Comparison of ENCODE assay signal across 27 cellular contexts in genomic region chr9:13726746-13727145, GRCh38.
"Had no signal": no experiment of that assay in that cellular context is flagged by ENCODE, and none has a peak within 500 bp of the region (broad histone marks: within the 10 kb centered on the region; RNA-seq: fewer than 3 reads in every experiment).

No MANE protein-coding gene starts in this region.

- H3K4me1 ChIP-seq: SJSA1 had no signal

- H3K27me3 ChIP-seq: cardiac muscle cell, SJSA1 had no signal

- H3K27ac ChIP-seq: cardiac muscle cell, KMS-11, SJSA1 had no signal

- H3K36me3 ChIP-seq: cardiac muscle cell, SJSA1 had no signal

- DNase-seq: activated CD4-positive, alpha-beta T cell treated with anti-CD3 and anti-CD28 coated beads for 48 hours; activated CD4-positive, alpha-beta T cell treated with anti-CD3 and anti-CD28 coated beads, Interleukin-2, amount 50 U/mL, for 4 hours; activated CD4-positive, CD25-positive, alpha-beta regulatory T cell treated with anti-CD3 and anti-CD28 coated beads, Interleukin-2, amount 50 U/mL, for 72 hours; activated effector memory CD4-positive, alpha-beta T cell treated with anti-CD3 and anti-CD28 coated beads, Interleukin-2, amount 50 U/mL, for 16 hours; activated naive CD4-positive, alpha-beta T cell treated with Interleukin-2 at 50 U/mL for 16 hours; activated naive CD8-positive, alpha-beta T cell treated with anti-CD3 and anti-CD28 coated beads, Interleukin-2, amount 50 U/mL, for 24 hours; activated T-cell treated with anti-CD3 and anti-CD28 coated beads, Interleukin-2, amount 50 U/mL, for 4 hours; amniotic stem cell; NCI-H1092; NCI-H1417; NCI-H1930; NCI-H2107; NCI-H345; NCI-H510A; NCI-H526 treated with DMSO at 0.1 percent for 48 hours; NCI-H82; OCI-M1; RPMI8226; SHP77; SW 1271 had no signal

- H3K9me3 ChIP-seq: SJSA1 had no signal

- ATAC-seq: activated naive CD4-positive, alpha-beta T cell treated with anti-CD3 and anti-CD28 coated beads, Interleukin-2, amount 50 U/mL, for 72 hours; activated naive CD8-positive, alpha-beta T cell treated with anti-CD3 and anti-CD28 coated beads, Interleukin-2, amount 50 U/mL, for 24 hours; activated T-cell treated with anti-CD3 and anti-CD28 coated beads, Interleukin-2, amount 50 U/mL, for 4 hours; Panc1; SK-N-SH treated with all-trans-retinoic acid at 6 μM for 48 hours; WTC11 had no signal

- H3K4me3 ChIP-seq: cardiac muscle cell, SJSA1 had no signal
